In genomic region chr19:12720296-12720695, GRCh38 we compare ENCODE assay signal across 6 cellular contexts. TPM values are rescaled to one million over a fixed set of nuclear protein-coding genes. Genes with fewer than 3 reads are reported as not detected.
A peak's percentile ranks its signal among the peaks of the same experiment; 100 is the strongest.
DNase-seq lines count a peak whose midpoint lies in the region; TF ChIP-seq lines count a peak whose summit lies in the region.

No MANE protein-coding gene starts in this region.

- 89% methylated on average over 10 of the region's 10 CpGs for WGBS in mammary epithelial cell (ENCODE audit: low coverage, missing lambda C conversion rate)
- 77% methylated on average over 10 of the region's 10 CpGs for WGBS in prostate gland

- H3K27ac ChIP-seq in mammary epithelial cell (ENCODE audit: insufficient read depth, low read depth, low read length) (no peak overlapping the region), prostate gland (peak overlapping the region; percentile 87 to 95)

- H3K4me3 ChIP-seq in Jurkat, Clone E6-1 (ENCODE audit: low read length), result peak overlapping the region; percentile 99
- H3K4me3 ChIP-seq in mammary epithelial cell (replicated peaks in 1 of 3; ENCODE audit: insufficient read depth in 1 of 3, low read depth in 2 of 3, low read length in 3 of 3) (peak overlapping the region; percentile 79 to 95 (median 81)), prostate gland (peak overlapping the region in 1 of 2 donors; percentile 83)

- in situ Hi-C loops in mammary epithelial cell (cut with MboI; ENCODE audit: low sequenced_read_pairs in 2 of 2), result no loop called here

- DNase-seq in Jurkat, Clone E6-1 (ENCODE audit: low read depth, low spot score), result no peak
- DNase-seq in mammary epithelial cell, result no peak
- no peak for DNase-seq in prostate gland (ENCODE audit: low spot score)
- DNase-seq in activated effector memory CD4-positive, alpha-beta T cell treated with anti-CD3 and anti-CD28 coated beads, Interleukin-2, amount 50 U/mL, for 16 hours, result no peak
- no peak for DNase-seq in stimulated activated CD4-positive, alpha-beta T cell treated with anti-CD3 and anti-CD28 coated beads, Interleukin-4, amount 100 ng/mL, for 24 hours
- no peak for DNase-seq in DMS114 treated with DMSO at 0.1 percent for 48 hours (lab: John Stamatoyannopoulos, UW; ENCODE audit: unreplicated experiment)

- H3K4me1 ChIP-seq in mammary epithelial cell (ENCODE audit: insufficient read depth, low read length), result peaks cover 28% of the 10 kb centered on the region
- peaks cover 11% of the 10 kb centered on the region for H3K4me1 ChIP-seq in prostate gland (replicated peaks)

- intact Hi-C loops in mammary epithelial cell (cut with micrococcal nuclease), result loop anchor here (5.0 kb wide), 2 partner anchors 127 to 217 kb away; partner anchors contain the start of gene CALR
- intact Hi-C loops in prostate gland (cut with DNase I), result loop anchor here (10.0 kb wide), 1 partner anchor 75 kb away; the partner anchor contains the start of gene JUNB

- no peaks in the 10 kb centered on the region for H3K27me3 ChIP-seq in mammary epithelial cell (ENCODE audit: insufficient read depth, low read length)
- no peaks in the 10 kb centered on the region for H3K27me3 ChIP-seq in prostate gland (replicated peaks; ENCODE audit: insufficient read depth)

- H3K4me2 ChIP-seq in mammary epithelial cell (ENCODE audit: insufficient read depth, low read depth, low read length), result peak overlapping the region; percentile 99

- no peaks in the 10 kb centered on the region for H4K20me1 ChIP-seq in mammary epithelial cell (ENCODE audit: insufficient read depth, low read length)

- H3K79me2 ChIP-seq in mammary epithelial cell (ENCODE audit: insufficient read depth, low read length), result peaks cover 86% of the 10 kb centered on the region

- H3K9ac ChIP-seq in mammary epithelial cell (ENCODE audit: insufficient read depth, low read length), result peak overlapping the region; percentile 47

- TF ChIP-seq CTCF in mammary epithelial cell (conservative IDR thresholded peaks at IDR 0.05 in 1 of 2, IDR thresholded peaks at IDR 0.05 in 1 of 2; ENCODE audit: extremely low read depth in 1 of 2, insufficient read depth in 1 of 2, low read depth in 1 of 2, low read length in 2 of 2), result no peak
- TF ChIP-seq CTCF in prostate gland (IDR thresholded peaks at IDR 0.05), result no peak

- no peak for TF ChIP-seq POLR2A in prostate gland (IDR thresholded peaks at IDR 0.05)

- H3K36me3 ChIP-seq in mammary epithelial cell (ENCODE audit: insufficient read depth, low read length), result peaks cover 15% of the 10 kb centered on the region
- peaks cover under 1 to 20% of the 10 kb centered on the region in 2 donors for H3K36me3 ChIP-seq in prostate gland

- no TSS peak for BruUV-seq in mammary epithelial cell (replicated peaks; lab: Mats Ljungman, UMichigan)

- H3K9me3 ChIP-seq in mammary epithelial cell (replicated peaks; ENCODE audit: insufficient read depth, low read length) (no peaks in the 10 kb centered on the region), prostate gland (no peaks in the 10 kb centered on the region)

- CTCF ChIA-PET in mammary epithelial cell (lab: Charles Lee; ENCODE audit: low non-redundant PET), result no interaction called here

- dilution Hi-C loops in mammary epithelial cell (cut with HindIII; ENCODE audit: low sequenced_read_pairs), result no loop called here

- H2AFZ ChIP-seq in mammary epithelial cell (ENCODE audit: low read depth, low read length), result no peak overlapping the region

RNA-seq across cellular contexts. Expression of gene TNPO2, which starts 3.4 kb away (rescaled TPM):
- 75.8 TPM for polyA plus RNA-seq in Jurkat, Clone E6-1 (2012; ENCODE audit: insufficient read depth, insufficient read length)
- total RNA-seq in mammary epithelial cell, result 100 to 1,000 TPM in 1 of 2 donors, 10 to 100 TPM in 1; 73.0 to 104 TPM
- 118 TPM for polyA plus RNA-seq in mammary epithelial cell
- 185 TPM for polyA minus RNA-seq in mammary epithelial cell
- total RNA-seq in prostate gland, result 100 to 1,000 TPM in 1 of 2 donors, 10 to 100 TPM in 1; 50.1 to 123 TPM

RNA-seq across cellular contexts. Expression of gene TRIR, which starts 14.2 kb away (rescaled TPM):
- polyA plus RNA-seq in Jurkat, Clone E6-1 (2012; ENCODE audit: insufficient read depth, insufficient read length), result 295 TPM
- 100 to 1,000 TPM; 102 to 138 TPM for total RNA-seq in mammary epithelial cell
- 170 TPM for polyA plus RNA-seq in mammary epithelial cell
- 88.9 TPM for polyA minus RNA-seq in mammary epithelial cell
- 100 to 1,000 TPM; 367 to 399 TPM for total RNA-seq in prostate gland

RNA-seq across cellular contexts. Expression of gene GET3, which starts 17.0 kb away (rescaled TPM):
- 155 TPM for polyA plus RNA-seq in Jurkat, Clone E6-1 (2012; ENCODE audit: insufficient read depth, insufficient read length)
- total RNA-seq in mammary epithelial cell, result 10 to 100 TPM; 64.3 to 74.5 TPM
- 153 TPM for polyA plus RNA-seq in mammary epithelial cell
- 96.3 TPM for polyA minus RNA-seq in mammary epithelial cell
- total RNA-seq in prostate gland, result 10 to 100 TPM; 65.4 to 82.1 TPM

RNA-seq across cellular contexts. Expression of gene FBXW9, which starts 23.9 kb away (rescaled TPM):
- polyA plus RNA-seq in Jurkat, Clone E6-1 (2012; ENCODE audit: insufficient read depth, insufficient read length), result 12.6 TPM
- total RNA-seq in mammary epithelial cell (10 to 100 TPM; 13.7 to 14.8 TPM), prostate gland (10 to 100 TPM in 1 of 2 donors, 1 to 10 TPM in 1; 9.1 to 16.9 TPM)
- 14.4 TPM for polyA plus RNA-seq in mammary epithelial cell
- 6.5 TPM for polyA minus RNA-seq in mammary epithelial cell

RNA-seq across cellular contexts. Expression of gene BEST2, which starts 31.3 kb away (rescaled TPM):
- polyA plus RNA-seq in Jurkat, Clone E6-1 (2012; ENCODE audit: insufficient read depth, insufficient read length), result not detected
- total RNA-seq in mammary epithelial cell (under 1 TPM in 1 of 2 donors, not detected in 1; 0.50 TPM), prostate gland (under 1 TPM in 1 of 2 donors, not detected in 1; 0.91 TPM)
- 0.12 TPM for polyA plus RNA-seq in mammary epithelial cell
- polyA minus RNA-seq in mammary epithelial cell, result 1.5 TPM
